In genomic region chr7:148921189-148921588, GRCh38 we compare ENCODE assay signal across 1 cellular context.
A peak's percentile ranks its signal among the peaks of the same experiment; 100 is the strongest.
TF ChIP-seq lines count a peak whose summit lies in the region.

No MANE protein-coding gene starts in this region.

TF ChIP-seq in HEK293, 187 proteins besides CTCF, POLR2A, EP300 and RAD21 (continued from another document):
- TF ChIP-seq TSHZ1 (tag by site-specific recombination; IDR thresholded peaks at IDR 0.05; ENCODE audit: borderline replicate concordance) (peak; percentile 58; the same call in 1 of the 2 replicates), ZBTB11 (tag by site-specific recombination; conservative IDR thresholded peaks at IDR 0.05; ENCODE audit: low read depth) (no peak), ZNF791 (tag by site-specific recombination; IDR thresholded peaks at IDR 0.05) (0 out of 2 replicates have a peak, but pooled peaks have one; percentile 43), ZNF341 (tag by site-specific recombination; IDR thresholded peaks at IDR 0.05; ENCODE audit: low read depth) (no peak), ZSCAN4 (tag by site-specific recombination; IDR thresholded peaks at IDR 0.05) (peak; percentile 99), ZBTB10 (tag by site-specific recombination; IDR thresholded peaks at IDR 0.05) (peak; percentile 74), ZBTB21 (tag by site-specific recombination; IDR thresholded peaks at IDR 0.05) (peak; percentile 90), ZNF529 (tag by site-specific recombination; IDR thresholded peaks at IDR 0.05; ENCODE audit: insufficient replicate concordance) (no peak), ZNF785 (tag by site-specific recombination; IDR thresholded peaks at IDR 0.05) (peak; percentile 90), ZNF747 (tag by site-specific recombination; IDR thresholded peaks at IDR 0.05) (peak; percentile 98), ZXDB (tag by site-specific recombination; IDR thresholded peaks at IDR 0.05) (0 out of 2 replicates have a peak, but pooled peaks have one; percentile 25), ZNF473 (tag by site-specific recombination; IDR thresholded peaks at IDR 0.05) (peak; percentile 96), SCRT1 (tag by site-specific recombination; IDR thresholded peaks at IDR 0.05; ENCODE audit: borderline replicate concordance) (peak; percentile 46; the same call in 1 of the 2 replicates), ZNF416 (tag by site-specific recombination; IDR thresholded peaks at IDR 0.05) (0 out of 2 replicates have a peak, but pooled peaks have one; percentile 72), HIC1 (tag by site-specific recombination; IDR thresholded peaks at IDR 0.05) (peak; percentile 93), PRDM10 (tag by site-specific recombination; IDR thresholded peaks at IDR 0.05) (peak; percentile 25; the same call in 1 of the 2 replicates), ATF2 (tag by site-specific recombination; IDR thresholded peaks at IDR 0.05; ENCODE audit: low read depth) (peak; percentile 91), ZNF639 (tag by site-specific recombination; IDR thresholded peaks at IDR 0.05) (peak; percentile 56; the same call in 1 of the 2 replicates), AEBP2 (tag by site-specific recombination; IDR thresholded peaks at IDR 0.05; ENCODE audit: borderline replicate concordance) (no peak), ZNF239 (tag by site-specific recombination; IDR thresholded peaks at IDR 0.05) (no peak), SCRT2 (tag by site-specific recombination; IDR thresholded peaks at IDR 0.05) (peak; percentile 65), ZNF302 (tag by site-specific recombination; IDR thresholded peaks at IDR 0.05; ENCODE audit: low read depth) (0 out of 2 replicates have a peak, but pooled peaks have one; percentile 53), SP2 (tag by site-specific recombination; IDR thresholded peaks at IDR 0.05) (0 out of 2 replicates have a peak, but pooled peaks have one; percentile 10), ZNF549 (tag by site-specific recombination; IDR thresholded peaks at IDR 0.05) (no peak), ZNF600 (tag by site-specific recombination; IDR thresholded peaks at IDR 0.05) (peak; percentile 60), YY2 (tag by site-specific recombination; IDR thresholded peaks at IDR 0.05) (peak; percentile 86), ZNF174 (tag by site-specific recombination; IDR thresholded peaks at IDR 0.05) (no peak), ZNF311 (tag by site-specific recombination; IDR thresholded peaks at IDR 0.05; ENCODE audit: borderline replicate concordance) (peak; percentile 87; the same call in 1 of the 2 replicates)
